In the genomic region with DNA sequence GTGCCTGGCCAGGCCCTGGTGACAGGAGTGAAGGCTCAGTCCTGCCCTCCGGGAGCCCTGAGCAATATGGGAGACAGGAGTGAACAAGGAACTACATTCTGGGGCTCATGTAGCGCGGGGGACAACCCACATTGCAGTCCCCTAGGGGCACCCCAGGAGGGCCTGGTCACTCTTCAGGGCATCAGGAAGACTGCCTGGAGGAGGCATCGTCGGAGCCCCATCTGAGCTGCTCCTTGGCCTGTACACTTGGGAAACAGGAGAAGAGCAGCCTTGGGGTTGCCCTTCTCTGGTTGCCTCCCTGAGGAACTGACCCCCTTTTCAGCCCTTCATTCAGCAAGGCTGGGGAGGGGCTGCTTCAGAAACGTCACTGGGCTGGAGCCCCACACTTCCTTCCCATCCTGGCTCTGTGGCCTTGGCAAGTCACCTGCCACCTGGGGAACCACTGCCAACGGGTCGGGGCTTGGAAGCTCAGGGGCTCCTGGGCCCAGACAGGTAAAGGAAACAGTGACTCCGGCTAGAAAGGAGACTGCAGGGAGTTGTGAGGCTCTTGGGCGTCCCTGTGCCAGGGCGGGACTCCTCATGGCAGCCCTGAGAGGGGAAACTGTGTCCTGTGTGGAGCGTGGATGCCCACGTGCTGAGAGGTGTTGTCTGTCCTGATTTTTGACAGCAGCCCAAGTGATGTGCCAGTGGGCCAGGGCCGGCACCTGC, we compare ENCODE assay signal across 11 cellular contexts.
"Had no signal": no experiment of that assay in that cellular context is flagged by ENCODE, and none has a peak within 500 bp of the region (broad histone marks: within the 10 kb centered on the region; RNA-seq: fewer than 3 reads in every experiment).

No MANE protein-coding gene starts in this region.

- H3K4me1 ChIP-seq: colonic mucosa had no signal

- H3K9me3 Mint-ChIP-seq: activated CD4-positive, alpha-beta T cell treated with anti-CD3 and anti-CD28 coated beads, Interleukin-2, amount 10 ng/mL, durations not matched to agents 7 days and 5 days; activated naive CD8-positive, alpha-beta T cell treated with anti-CD3 and anti-CD28 coated beads, Interleukin-2, amount 50 U/mL, for 24 hours; natural killer cell had no signal

- H3K4me3 ChIP-seq: cardiac muscle cell, colonic mucosa had no signal

- H3K36me3 Mint-ChIP-seq: natural killer cell had no signal

- DNase-seq: activated CD4-positive, alpha-beta T cell treated with anti-CD3 and anti-CD28 coated beads, Interleukin-2, amount 10 ng/mL, durations not matched to agents 7 days and 5 days; activated CD4-positive, CD25-positive, alpha-beta regulatory T cell; activated CD8-positive, alpha-beta memory T cell treated with anti-CD3 and anti-CD28 coated beads for 24 hours; activated naive CD4-positive, alpha-beta T cell treated with Interleukin-2 at 50 U/mL for 16 hours; activated naive CD8-positive, alpha-beta T cell treated with anti-CD3 and anti-CD28 coated beads, Interleukin-2, amount 50 U/mL, for 24 hours; colonic mucosa; effector CD8-positive, alpha-beta T cell; hypothalamus; natural killer cell; T-helper 2 cell had no signal

- H3K9me3 ChIP-seq: colonic mucosa had no signal

- H3K27me3 ChIP-seq: cardiac muscle cell, colonic mucosa had no signal

- H3K36me3 ChIP-seq: cardiac muscle cell, colonic mucosa had no signal

- H3K27ac ChIP-seq: cardiac muscle cell, colonic mucosa had no signal

- H3K4me3 Mint-ChIP-seq: activated CD4-positive, alpha-beta T cell treated with anti-CD3 and anti-CD28 coated beads, Interleukin-2, amount 10 ng/mL, durations not matched to agents 7 days and 5 days; activated naive CD8-positive, alpha-beta T cell treated with anti-CD3 and anti-CD28 coated beads, Interleukin-2, amount 50 U/mL, for 24 hours; natural killer cell had no signal

- H3K27me3 Mint-ChIP-seq: activated CD4-positive, alpha-beta T cell treated with anti-CD3 and anti-CD28 coated beads, Interleukin-2, amount 10 ng/mL, durations not matched to agents 7 days and 5 days; activated naive CD8-positive, alpha-beta T cell treated with anti-CD3 and anti-CD28 coated beads, Interleukin-2, amount 50 U/mL, for 24 hours had no signal

- H3K27ac Mint-ChIP-seq: activated CD4-positive, alpha-beta T cell treated with anti-CD3 and anti-CD28 coated beads, Interleukin-2, amount 10 ng/mL, durations not matched to agents 7 days and 5 days; activated naive CD8-positive, alpha-beta T cell treated with anti-CD3 and anti-CD28 coated beads, Interleukin-2, amount 50 U/mL, for 24 hours had no signal
